In the genomic region with DNA sequence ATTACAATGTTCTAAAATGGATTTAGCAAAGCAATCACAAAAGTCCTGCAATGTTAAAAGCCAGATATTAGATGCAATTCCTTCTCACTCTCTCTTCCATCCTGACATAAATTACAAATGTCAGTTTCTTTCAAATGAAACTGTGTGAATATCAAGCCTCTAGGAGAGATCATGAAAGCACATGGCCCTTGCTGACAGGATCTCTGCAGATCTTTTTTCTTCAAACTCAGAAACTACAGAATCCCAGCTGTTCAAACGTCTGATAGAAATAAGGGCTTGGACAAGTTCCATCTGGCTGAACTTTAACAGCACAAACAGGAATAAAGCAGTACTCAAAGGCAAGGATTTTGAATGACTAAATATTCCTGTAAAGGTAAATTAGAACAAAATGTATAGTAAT, we compare ENCODE assay signal across 15 cellular contexts. TPM values are rescaled to one million over a fixed set of nuclear protein-coding genes. Genes with fewer than 3 reads are reported as not detected.
A peak's percentile ranks its signal among the peaks of the same experiment; 100 is the strongest.
DNase-seq lines count a peak whose midpoint lies in the region; ATAC-seq and TF ChIP-seq lines count a peak whose summit lies in the region.
"Had no signal": no experiment of that assay in that cellular context is flagged by ENCODE, and none has a peak within 500 bp of the region (broad histone marks: within the 10 kb centered on the region; RNA-seq: fewer than 3 reads in every experiment).

No MANE protein-coding gene starts in this region.

- DNase-seq in DMS 273 (lab: John Stamatoyannopoulos, UW; ENCODE audit: unreplicated experiment) = peak; percentile 87
- DNase-seq in NCI-H2171 treated with DMSO at 0.1 percent for 48 hours (lab: John Stamatoyannopoulos, UW) = peak; percentile 89
- DNase-seq in choroid plexus epithelial cell (ENCODE audit: low read depth) = peak; percentile 90
- peak in 1 of 3 donors; percentile 23 for DNase-seq in mucosa of descending colon
- DNase-seq in spleen = no peak
- no peak for DNase-seq in AG20443 (ENCODE audit: low spot score)
- no peak for DNase-seq in activated effector memory CD4-positive, alpha-beta T cell treated with anti-CD3 and anti-CD28 coated beads, Interleukin-2, amount 50 U/mL, for 16 hours
- no peak for DNase-seq in KG1 (lab: John Stamatoyannopoulos, UW)
- DNase-seq: activated naive CD8-positive, alpha-beta T cell treated with anti-CD3 and anti-CD28 coated beads, Interleukin-2, amount 10 ng/mL, durations not matched to agents 7 days and 5 days; HFFc6; stimulated activated CD4-positive, alpha-beta T cell treated with anti-CD3 and anti-CD28 coated beads, Interleukin-2, amount 100 ng/mL, for 48 hours had no signal

- H3K4me3 ChIP-seq in choroid plexus epithelial cell (ENCODE audit: low read depth, low read length) (no peak overlapping the region), mucosa of descending colon (no peak overlapping the region), spleen (no peak overlapping the region)
- H3K4me3 ChIP-seq: BLaER1 had no signal

- intact Hi-C loops in mucosa of descending colon (cut with DNase I, micrococcal nuclease) (no loop called here), spleen (cut with DNase I; ENCODE audit: low total_unique reads) (no loop called here)

- H3K9me3 ChIP-seq in mucosa of descending colon (peaks cover 7% of the 10 kb centered on the region), spleen (peaks cover 0 to 47% (median 36%) of the 10 kb centered on the region in 8 donors)
- H3K9me3 ChIP-seq: neutrophil had no signal

- peak; percentile 47 for ATAC-seq in mucosa of descending colon

- WGBS in spleen, 5 donors = 26 to 34% (median 30%) methylated on average over 1 of the region's 1 CpG

- no peaks in the 10 kb centered on the region for H3K27me3 ChIP-seq in spleen (replicated peaks in 1 of 7)
- H3K27me3 ChIP-seq: BLaER1, neutrophil had no signal

- TF ChIP-seq POLR2A in spleen (IDR thresholded peaks at IDR 0.05) = no peak

- H3K36me3 ChIP-seq in mucosa of descending colon (ENCODE audit: low read depth) (no peaks in the 10 kb centered on the region), spleen (no peaks in the 10 kb centered on the region)
- H3K36me3 ChIP-seq: BLaER1, neutrophil had no signal

- peak overlapping the region in 2 of 8 donors; percentile 1 to 16 for H3K27ac ChIP-seq in spleen
- H3K27ac ChIP-seq: BLaER1, neutrophil had no signal

- peaks cover 8% of the 10 kb centered on the region for H3K4me1 ChIP-seq in mucosa of descending colon (ENCODE audit: low read depth)
- H3K4me1 ChIP-seq in spleen = no peaks in the 10 kb centered on the region
- H3K4me1 ChIP-seq: BLaER1 had no signal

- TF ChIP-seq CTCF in choroid plexus epithelial cell (conservative IDR thresholded peaks at IDR 0.05; ENCODE audit: low read depth, low read length) (no peak), mucosa of descending colon (IDR thresholded peaks at IDR 0.05) (no peak), spleen (IDR thresholded peaks at IDR 0.05 in 8 of 11, conservative IDR thresholded peaks at IDR 0.05 in 3 of 11) (no peak)

RNA-seq across cellular contexts. Expression of gene PDE1A, which starts 47.6 kb away (rescaled TPM):
- total RNA-seq in mucosa of descending colon (10 to 100 TPM in 1 of 3 donors, 1 to 10 TPM in 2; 1.1 to 10.8 (median 3.9) TPM), spleen (1 to 10 TPM; 1.8 to 7.8 (median 5.8) TPM)
- 1 to 10 TPM; 1.5 to 2.4 (median 1.9) TPM for polyA plus RNA-seq in spleen
- total RNA-seq: activated CD8-positive, alpha-beta memory T cell treated with anti-CD3 and anti-CD28 coated beads for 36 hours; activated naive CD8-positive, alpha-beta T cell treated with anti-CD3 and anti-CD28 coated beads, Interleukin-2, amount 10 ng/mL, durations not matched to agents 7 days and 5 days; T-helper 2 cell treated with Interferon-gamma antibody and Interleukin-4, amounts not matched to agents 100 ng/mL and 5 ng/mL, for 36 hours had no signal

Comparison
In these comparisons a context has a peak if more than half of its experiments do, and no peak if none do; other contexts are left out.
1. DNase-seq: peak in DMS 273 (single experiment), NCI-H2171 treated with DMSO at 0.1 percent for 48 hours (single experiment) and choroid plexus epithelial cell (single experiment); none in spleen (single experiment), AG20443 (single experiment), activated effector memory CD4-positive, alpha-beta T cell treated with anti-CD3 and anti-CD28 coated beads, Interleukin-2, amount 50 U/mL, for 16 hours (single experiment) and KG1 (single experiment).